23 cellular contexts compared by ENCODE assay signal in the genomic region with DNA sequence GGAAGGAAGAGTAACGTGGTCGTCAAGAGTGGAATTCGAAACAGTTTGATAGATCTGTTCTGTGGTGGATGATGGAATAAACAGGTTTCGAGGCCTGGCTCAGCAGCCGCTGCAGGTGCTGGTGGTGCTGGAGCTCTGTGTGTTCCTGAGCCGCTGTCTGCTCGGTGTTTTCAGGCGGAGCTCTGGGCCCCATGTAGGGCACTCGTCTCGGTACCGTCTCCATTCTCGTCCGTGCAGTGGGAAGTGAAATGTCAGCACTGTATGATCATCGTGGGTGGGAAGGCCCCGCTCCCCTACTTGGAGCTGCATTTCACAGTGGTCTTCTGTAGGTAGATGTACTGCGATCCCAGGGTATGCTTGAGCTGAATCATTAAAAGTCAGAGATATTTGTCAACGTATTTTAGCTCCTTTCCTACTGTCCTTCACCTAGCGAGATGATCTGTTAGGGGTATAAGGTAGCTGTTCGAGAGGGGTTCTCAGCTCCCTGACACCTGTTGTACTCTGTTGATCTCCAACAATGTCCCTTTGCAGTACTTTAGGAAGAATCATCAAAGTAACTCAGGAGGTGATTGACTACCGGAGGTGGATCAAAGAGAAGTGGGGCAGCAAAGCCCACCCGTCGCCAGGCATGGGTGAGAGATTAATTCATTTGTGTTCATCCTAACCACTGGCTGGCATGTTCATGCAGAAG.
"Had no signal": no experiment of that assay in that cellular context is flagged by ENCODE, and none has a peak within 500 bp of the region (broad histone marks: within the 10 kb centered on the region; RNA-seq: fewer than 3 reads in every experiment).

No MANE protein-coding gene starts in this region.

- H3K4me1 Mint-ChIP-seq: activated naive CD4-positive, alpha-beta T cell treated with anti-CD3 and anti-CD28 coated beads, Interleukin-2, amount 10 ng/mL, durations not matched to agents 7 days and 5 days; endodermal cell; mesothelial cell of epicardium; neural crest cell had no signal

- DNase-seq: activated CD4-positive, alpha-beta memory T cell treated with anti-CD3 and anti-CD28 coated beads for 36 hours; activated CD4-positive, alpha-beta T cell treated with anti-CD3 and anti-CD28 coated beads for 48 hours; activated CD8-positive, alpha-beta memory T cell treated with anti-CD3 and anti-CD28 coated beads, Interleukin-2, amount 50 U/mL, for 4 hours; activated naive CD4-positive, alpha-beta T cell treated with anti-CD3 and anti-CD28 coated beads, Interleukin-2, amount 10 ng/mL, durations not matched to agents 7 days and 5 days; activated T-cell treated with anti-CD3 and anti-CD28 coated beads, Interleukin-2, amount 50 U/mL, for 1 hour; central memory CD4-positive, alpha-beta T cell; endodermal cell; foreskin fibroblast; hippocampal formation; left colon; mammary epithelial cell; naive thymus-derived CD4-positive, alpha-beta T cell; nucleus accumbens; stimulated activated CD4-positive, alpha-beta T cell treated with anti-CD3 and anti-CD28 coated beads, Interleukin-2, amount 100 ng/mL, for 48 hours; stimulated activated naive CD8-positive, alpha-beta T cell treated with anti-CD3 and anti-CD28 coated beads, Interleukin-15, Interleukin-2, amounts not matched to agents 100 U/mL and 50 U/mL, for 24 hours; substantia nigra; T-helper 1 cell had no signal

- H3K27ac Mint-ChIP-seq: activated CD4-positive, alpha-beta memory T cell treated with anti-CD3 and anti-CD28 coated beads for 36 hours; activated naive CD4-positive, alpha-beta T cell treated with anti-CD3 and anti-CD28 coated beads, Interleukin-2, amount 10 ng/mL, durations not matched to agents 7 days and 5 days; dendritic cell treated with granulocyte-macrophage colony-stimulating factor and Interleukin-4, amounts not matched to agents 40 ng/mL and 50 ng/mL, for 4 days; mesothelial cell of epicardium had no signal

- H3K4me3 Mint-ChIP-seq: activated CD4-positive, alpha-beta memory T cell treated with anti-CD3 and anti-CD28 coated beads for 36 hours; activated naive CD4-positive, alpha-beta T cell treated with anti-CD3 and anti-CD28 coated beads, Interleukin-2, amount 10 ng/mL, durations not matched to agents 7 days and 5 days; dendritic cell treated with granulocyte-macrophage colony-stimulating factor and Interleukin-4, amounts not matched to agents 40 ng/mL and 50 ng/mL, for 4 days; endodermal cell; mesothelial cell of epicardium; naive thymus-derived CD4-positive, alpha-beta T cell; neural crest cell had no signal

- ATAC-seq: esophagus mucosa; left colon; naive thymus-derived CD4-positive, alpha-beta T cell; pancreas; psoas muscle; stimulated activated naive CD8-positive, alpha-beta T cell treated with anti-CD3 and anti-CD28 coated beads, Interleukin-15, Interleukin-2, amounts not matched to agents 100 U/mL and 50 U/mL, for 24 hours had no signal

- H3K9me3 Mint-ChIP-seq: activated CD4-positive, alpha-beta memory T cell treated with anti-CD3 and anti-CD28 coated beads for 36 hours; activated naive CD4-positive, alpha-beta T cell treated with anti-CD3 and anti-CD28 coated beads, Interleukin-2, amount 10 ng/mL, durations not matched to agents 7 days and 5 days; dendritic cell treated with granulocyte-macrophage colony-stimulating factor and Interleukin-4, amounts not matched to agents 40 ng/mL and 50 ng/mL, for 4 days; endodermal cell; mesothelial cell of epicardium; naive thymus-derived CD4-positive, alpha-beta T cell; neural crest cell had no signal

- H3K27me3 Mint-ChIP-seq: activated CD4-positive, alpha-beta memory T cell treated with anti-CD3 and anti-CD28 coated beads for 36 hours; activated naive CD4-positive, alpha-beta T cell treated with anti-CD3 and anti-CD28 coated beads, Interleukin-2, amount 10 ng/mL, durations not matched to agents 7 days and 5 days; dendritic cell treated with granulocyte-macrophage colony-stimulating factor and Interleukin-4, amounts not matched to agents 40 ng/mL and 50 ng/mL, for 4 days; naive thymus-derived CD4-positive, alpha-beta T cell had no signal
